Comparison of ENCODE assay signal across 8 cellular contexts in genomic region chr2:38959938-38960608, GRCh38.
DNase-seq lines count a peak whose midpoint lies in the region; ATAC-seq lines count a peak whose summit lies in the region.

No MANE protein-coding gene starts in this region.

- DNase-seq in EL (peak; percentile 67), medulla oblongata (ENCODE audit: extremely low spot score) (peak; percentile 51), NCI-H1105 treated with DMSO at 0.1 percent for 48 hours (lab: John Stamatoyannopoulos, UW) (no peak), KBM-7 (no peak)
- DNase-seq in activated CD4-positive, alpha-beta T cell treated with anti-CD3 and anti-CD28 coated beads, Interleukin-2, amount 50 U/mL, for 48 hours = peak; percentile 71 to 75
- DNase-seq in effector memory CD4-positive, alpha-beta T cell = peak; percentile 18 to 51 (median 28)
- DNase-seq in stimulated activated CD4-positive, alpha-beta T cell treated with anti-CD3 and anti-CD28 coated beads, TNF-alpha, amount 100 ng/mL, for 4 hours (ENCODE audit: low read depth in 3 of 3) = peak; percentile 35 to 48 (median 44)

- peak; percentile 53 for ATAC-seq in HG02870 (IDR thresholded peaks at IDR 0.05; ENCODE audit: unreplicated experiment)

- no peak overlapping the region for H3K27ac ChIP-seq in effector memory CD4-positive, alpha-beta T cell (ENCODE audit: insufficient read depth, low read length, poor library complexity, severe bottlenecking)

- in situ Hi-C loops in KBM-7 (cut with MboI; ENCODE audit: low pct_unique_long_range_greater_than_20kb, low sequenced_read_pairs) = no loop called here

- H3K27me3 ChIP-seq in effector memory CD4-positive, alpha-beta T cell (replicated peaks; ENCODE audit: control insufficient read depth, insufficient read depth, low read length, poor library complexity, severe bottlenecking) = peaks cover 15% of the 10 kb centered on the region

- peak overlapping the region; percentile 48 for H3K4me3 ChIP-seq in effector memory CD4-positive, alpha-beta T cell (ENCODE audit: insufficient read depth, low read depth, low read length, poor library complexity, severe bottlenecking)

- H3K4me1 ChIP-seq in effector memory CD4-positive, alpha-beta T cell (ENCODE audit: control insufficient read depth, insufficient read depth, low read length, poor library complexity, severe bottlenecking) = peaks cover 7% of the 10 kb centered on the region

- H3K36me3 ChIP-seq in effector memory CD4-positive, alpha-beta T cell (ENCODE audit: control insufficient read depth, insufficient read depth, low read length) = no peaks in the 10 kb centered on the region

- no peaks in the 10 kb centered on the region for H3K9me3 ChIP-seq in effector memory CD4-positive, alpha-beta T cell (ENCODE audit: control insufficient read depth, low read length)

Comparison
In these comparisons a context has a peak if more than half of its experiments do, and no peak if none do; other contexts are left out.
1. DNase-seq: peak in EL (single experiment), activated CD4-positive, alpha-beta T cell treated with anti-CD3 and anti-CD28 coated beads, Interleukin-2, amount 50 U/mL, for 48 hours (2 of 2), effector memory CD4-positive, alpha-beta T cell (3 of 3), medulla oblongata (single experiment) and stimulated activated CD4-positive, alpha-beta T cell treated with anti-CD3 and anti-CD28 coated beads, TNF-alpha, amount 100 ng/mL, for 4 hours (3 of 3); none in NCI-H1105 treated with DMSO at 0.1 percent for 48 hours (single experiment) and KBM-7 (single experiment).